8 cellular contexts compared by ENCODE assay signal in the genomic region with DNA sequence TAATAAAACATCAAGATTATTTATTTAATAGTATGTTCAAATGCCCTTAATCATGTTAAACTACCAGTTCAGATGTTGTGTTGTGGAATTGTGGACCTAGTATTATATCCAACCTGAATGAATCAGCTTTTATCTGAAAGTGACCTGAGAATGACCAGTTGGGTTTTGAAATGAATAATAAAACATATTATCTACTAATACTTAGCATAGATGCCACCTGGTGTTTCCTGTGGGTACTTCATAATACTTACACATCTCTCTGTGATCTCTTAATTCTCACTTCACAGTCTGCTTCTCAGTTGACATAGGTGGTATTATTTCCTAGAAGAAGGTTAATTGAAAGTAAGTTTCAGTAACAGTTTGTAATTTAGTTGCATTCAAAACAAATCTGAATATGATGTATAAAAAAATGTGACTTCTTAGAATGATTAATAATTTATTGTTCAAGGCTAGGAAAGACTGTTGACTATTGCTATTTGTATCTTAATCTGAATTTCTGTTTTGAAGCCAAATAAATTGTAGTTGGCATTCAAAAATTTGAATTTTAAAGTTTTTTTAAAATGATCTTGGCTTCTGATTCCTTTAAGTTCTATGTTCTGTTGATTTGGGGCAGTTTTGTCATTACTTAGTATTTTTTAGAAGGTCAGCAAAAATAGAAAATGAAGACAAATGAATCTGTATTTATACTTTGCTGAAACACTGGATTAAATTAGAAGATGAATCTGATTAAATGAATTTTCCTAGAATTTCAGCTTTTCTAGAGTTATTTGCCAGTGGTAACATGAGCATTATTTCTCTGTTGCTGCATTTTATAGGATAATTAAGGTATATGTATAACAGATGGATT. TPM values are rescaled to one million over a fixed set of nuclear protein-coding genes. Genes with fewer than 3 reads are reported as not detected.
DNase-seq lines count a peak whose midpoint lies in the region; ATAC-seq and TF ChIP-seq lines count a peak whose summit lies in the region.

No MANE protein-coding gene starts in this region.

- ATAC-seq in GM18867 (IDR thresholded peaks at IDR 0.05; ENCODE audit: unreplicated experiment) (peak; percentile 94), HG03060 (IDR thresholded peaks at IDR 0.05; ENCODE audit: low read depth, unreplicated experiment) (peak; percentile 67), mucosa of descending colon (peak; percentile 63)

- H3K27me3 ChIP-seq in H7 (ENCODE audit: control insufficient read depth, insufficient read depth, low read length), result no peaks in the 10 kb centered on the region

- H3K36me3 ChIP-seq in mucosa of descending colon (ENCODE audit: low read depth) (no peaks in the 10 kb centered on the region), H7 (replicated peaks; ENCODE audit: control insufficient read depth, insufficient read depth, low read length) (peaks cover 8% of the 10 kb centered on the region)

- no peak overlapping the region for H3K4me3 ChIP-seq in mucosa of descending colon
- no peak overlapping the region for H3K4me3 ChIP-seq in H7 (ENCODE audit: insufficient read depth, low read depth, low read length)

- DNase-seq in D341Med (ENCODE audit: low spot score) (peak; percentile 35), NCI-H82 (lab: John Stamatoyannopoulos, UW) (peak; percentile 65), cerebellum (ENCODE audit: low spot score) (peak; percentile 30), mucosa of descending colon (peak in 1 of 3 donors; percentile 79), H7 (no peak), posterior vena cava (ENCODE audit: low spot score) (no peak)

- no peaks in the 10 kb centered on the region for H3K9me3 ChIP-seq in mucosa of descending colon

- H3K4me1 ChIP-seq in mucosa of descending colon (ENCODE audit: low read depth), result no peaks in the 10 kb centered on the region

- TF ChIP-seq CTCF in mucosa of descending colon (IDR thresholded peaks at IDR 0.05), result no peak

- intact Hi-C loops in mucosa of descending colon (cut with DNase I, micrococcal nuclease), result no loop called here
- intact Hi-C loops in posterior vena cava (cut with DNase I), result loop anchor here in 1 of 2 donors (10.0 kb wide), 1 partner anchor 129 kb away; no protein-coding TSS in a partner anchor

RNA-seq across cellular contexts. Expression of gene KIF2A, which starts 48.2 kb away (rescaled TPM):
- total RNA-seq in cerebellum (140 TPM), mucosa of descending colon (10 to 100 TPM; 34.2 to 43.3 (median 41.8) TPM), posterior vena cava (10 to 100 TPM; 32.3 to 40.2 TPM)
- 49.6 and 68.9 TPM in 2 replicates for total RNA-seq in H7 (2014; rRNA removed; shearing (Covaris generic))

RNA-seq across cellular contexts. Expression of gene DIMT1, which starts 49.5 kb away (rescaled TPM):
- 14.7 TPM for total RNA-seq in cerebellum
- total RNA-seq in mucosa of descending colon, result 10 to 100 TPM in 2 of 3 donors, 1 to 10 TPM in 1; 8.8 to 19.7 (median 14.6) TPM
- 58.1 and 65.4 TPM in 2 replicates for total RNA-seq in H7 (2014; rRNA removed; shearing (Covaris generic))
- total RNA-seq in posterior vena cava, result 10 to 100 TPM; 24.8 to 27.1 TPM

RNA-seq across cellular contexts. Expression of gene IPO11, which starts 58.3 kb away (rescaled TPM):
- total RNA-seq in cerebellum (36.7 TPM), mucosa of descending colon (10 to 100 TPM; 17.6 to 21.9 (median 18.5) TPM), posterior vena cava (10 to 100 TPM; 29.8 to 31.7 TPM)
- 32.9 and 34.0 TPM in 2 replicates for total RNA-seq in H7 (2014; rRNA removed; shearing (Covaris generic))

Comparison
In these comparisons a context has a peak if more than half of its experiments do, and no peak if none do; other contexts are left out.
1. DNase-seq: peak in D341Med (single experiment), NCI-H82 (single experiment) and cerebellum (single experiment); none in H7 (single experiment) and posterior vena cava (single experiment).
2. Peak in every context shown above with its lines, with median percentiles within 50 percentile points of each other: ATAC-seq.